21 cellular contexts compared by ENCODE assay signal in the genomic region with DNA sequence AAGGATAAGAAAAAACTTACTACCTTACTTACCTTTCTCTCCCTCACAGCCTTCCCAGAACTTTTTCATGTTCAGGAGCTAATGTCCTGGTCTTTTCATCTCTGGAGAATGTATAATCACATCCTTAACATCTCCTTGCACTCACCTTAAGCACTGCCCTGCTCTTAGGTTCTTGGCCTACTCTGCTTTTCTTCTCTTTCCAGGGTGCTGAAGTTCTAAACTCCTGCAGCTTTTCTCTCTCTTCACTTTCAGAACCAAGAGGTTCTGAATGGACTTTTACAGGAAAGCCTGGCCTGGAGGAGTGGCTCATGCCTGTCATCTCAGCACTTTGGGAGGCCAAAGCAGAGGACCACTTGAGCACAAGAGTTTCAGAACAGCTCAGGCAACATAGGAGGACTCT.
"Had no signal": no experiment of that assay in that cellular context is flagged by ENCODE, and none has a peak within 500 bp of the region (broad histone marks: within the 10 kb centered on the region; RNA-seq: fewer than 3 reads in every experiment).

No MANE protein-coding gene starts in this region.

- ATAC-seq: Panc1, PC-3 had no signal

- H3K9me3 ChIP-seq: MG63 had no signal

- H3K4me3 ChIP-seq: MG63 had no signal

- H3K36me3 ChIP-seq: MG63 had no signal

- H3K27me3 ChIP-seq: MG63 had no signal

- DNase-seq: Karpas-422; KG1; MG63; NCI-H1092; NCI-H1105 treated with DMSO at 0.1 percent for 48 hours; NCI-H1417 treated with DMSO at 0.1 percent for 48 hours; NCI-H187; NCI-H2029; NCI-H2081 treated with DMSO at 0.1 percent for 48 hours; NCI-H2171; NCI-H226; NCI-H446; NCI-H510A; NCI-H524 treated with DMSO at 0.1 percent for 48 hours; NCI-H774; NK-92 treated with Interleukin-12 subunit alpha and Interleukin-12 subunit beta, amount 100 ng/mL, for 24 hours; PC-3; SHP77 had no signal

- H3K27ac ChIP-seq: HL-60, RWPE1 had no signal
